Comparison of ENCODE assay signal across 17 cellular contexts in the genomic region with DNA sequence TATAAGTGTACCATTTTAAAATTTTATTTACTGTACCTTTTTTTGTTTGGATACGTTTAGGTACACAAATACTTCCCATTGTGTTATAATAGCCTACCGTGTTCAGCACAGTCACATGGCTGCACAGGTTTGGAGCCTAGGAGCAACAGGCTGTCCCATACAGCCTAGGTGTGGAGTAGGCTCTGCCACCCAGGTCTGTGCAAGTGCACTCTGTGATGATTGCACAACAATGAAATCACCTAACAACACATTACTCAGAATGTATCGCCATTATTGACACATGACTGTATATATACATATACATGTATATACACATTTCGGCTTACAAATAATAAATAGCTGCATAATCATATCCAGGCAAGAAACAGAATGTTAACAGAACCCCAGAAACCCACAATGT. TPM values are rescaled to one million over a fixed set of nuclear protein-coding genes. Genes with fewer than 3 reads are reported as not detected.
DNase-seq lines count a peak whose midpoint lies in the region; ATAC-seq, FAIRE-seq and TF ChIP-seq lines count a peak whose summit lies in the region.
"Had no signal": no experiment of that assay in that cellular context is flagged by ENCODE, and none has a peak within 500 bp of the region (broad histone marks: within the 10 kb centered on the region; RNA-seq: fewer than 3 reads in every experiment).

No MANE protein-coding gene starts in this region.

- TF ChIP-seq CTCF in VCaP (conservative IDR thresholded peaks at IDR 0.05), result no peak

- peak overlapping the region; percentile 25 for H3K27ac ChIP-seq in VCaP
- H3K27ac ChIP-seq: SK-N-MC had no signal

- peak; percentile 22 for DNase-seq in DMS53 (lab: John Stamatoyannopoulos, UW)
- DNase-seq in DMS53 treated with DMSO at 0.1 percent for 48 hours (lab: John Stamatoyannopoulos, UW; ENCODE audit: unreplicated experiment), result no peak
- no peak for DNase-seq in left lobe of liver (ENCODE audit: low spot score)
- no peak for DNase-seq in urothelium cell line (ENCODE audit: low spot score)
- no peak for DNase-seq in NCI-H69 (lab: John Stamatoyannopoulos, UW)
- no peak for DNase-seq in COR-L47 (lab: John Stamatoyannopoulos, UW)
- DNase-seq in AG08396 (ENCODE audit: low spot score), result no peak
- DNase-seq: DND-41, NCI-H1092, NCI-H1436, NCI-H187 treated with DMSO at 0.1 percent for 48 hours, NCI-H345, NCI-H524 treated with DMSO at 0.1 percent for 48 hours, SHP77 treated with DMSO at 0.1 percent for 48 hours, T-helper 2 cell had no signal

- peak; percentile 35 for FAIRE-seq in urothelium cell line (lab: Jason Lieb, UNC)

- peak; percentile 51 for ATAC-seq in left lobe of liver

RNA-seq across cellular contexts. Expression of gene SERAC1, which starts 15.4 kb away (rescaled TPM):
- 3.8 TPM for total RNA-seq in left lobe of liver

RNA-seq across cellular contexts. Expression of gene GTF2H5, which starts 15.5 kb away (rescaled TPM):
- total RNA-seq in left lobe of liver, result 11.3 TPM
